Comparison of ENCODE assay signal across 30 cellular contexts in genomic region chr18:13638684-13639083, GRCh38.
"Had no signal": no experiment of that assay in that cellular context is flagged by ENCODE, and none has a peak within 500 bp of the region (broad histone marks: within the 10 kb centered on the region; RNA-seq: fewer than 3 reads in every experiment).

No MANE protein-coding gene starts in this region.

- H3K27me3 Mint-ChIP-seq: activated CD4-positive, alpha-beta T cell treated with anti-CD3 and anti-CD28 coated beads, Interleukin-2, amount 10 ng/mL, durations not matched to agents 24 days and 14 days; activated CD8-positive, alpha-beta T cell treated with anti-CD3 and anti-CD28 coated beads for 36 hours; activated naive CD4-positive, alpha-beta T cell treated with anti-CD3 and anti-CD28 coated beads, Interleukin-2, amount 50 U/mL, for 24 hours; activated naive CD8-positive, alpha-beta T cell treated with anti-CD3 and anti-CD28 coated beads, Interleukin-2, amount 10 ng/mL, durations not matched to agents 7 days and 5 days; activated T-helper 17 cell treated with anti-CD3 and anti-CD28 coated beads, Interleukin-2, amount 50 U/mL, for 72 hours; IgD-negative memory B cell had no signal

- H3K27ac ChIP-seq: body of pancreas, breast epithelium, SJCRH30 had no signal

- H3K27me3 ChIP-seq: body of pancreas, breast epithelium, MG63, SJCRH30 had no signal

- H3K4me3 ChIP-seq: body of pancreas, breast epithelium, MG63, SJCRH30 had no signal

- H3K27ac Mint-ChIP-seq: activated CD4-positive, alpha-beta T cell treated with anti-CD3 and anti-CD28 coated beads, Interleukin-2, amount 10 ng/mL, durations not matched to agents 24 days and 14 days; activated CD8-positive, alpha-beta T cell treated with anti-CD3 and anti-CD28 coated beads for 36 hours; activated naive CD4-positive, alpha-beta T cell treated with anti-CD3 and anti-CD28 coated beads, Interleukin-2, amount 50 U/mL, for 24 hours; activated naive CD8-positive, alpha-beta T cell treated with anti-CD3 and anti-CD28 coated beads, Interleukin-2, amount 10 ng/mL, durations not matched to agents 7 days and 5 days; activated T-cell treated with anti-CD3 and anti-CD28 coated beads, Interleukin-2, amount 50 U/mL, for 72 hours; activated T-helper 17 cell treated with anti-CD3 and anti-CD28 coated beads, Interleukin-2, amount 50 U/mL, for 72 hours; IgD-negative memory B cell; T-helper 1 cell treated with Interleukin-12 subunit alpha and Interleukin-12 subunit beta and Interleukin-4 antibody, amounts not matched to agents 30 μg/mL and 1 μg/mL, for 36 hours; T-helper 2 cell treated with Interferon-gamma antibody and Interleukin-4, amounts not matched to agents 5 μg/mL and 100 μg/mL, for 36 hours had no signal

- H3K9me3 ChIP-seq: body of pancreas, breast epithelium, MG63, SJCRH30, SK-N-SH had no signal

- H3K9me3 Mint-ChIP-seq: activated CD4-positive, alpha-beta T cell treated with anti-CD3 and anti-CD28 coated beads, Interleukin-2, amount 10 ng/mL, durations not matched to agents 24 days and 14 days; activated CD8-positive, alpha-beta T cell treated with anti-CD3 and anti-CD28 coated beads for 36 hours; activated naive CD4-positive, alpha-beta T cell treated with anti-CD3 and anti-CD28 coated beads, Interleukin-2, amount 50 U/mL, for 24 hours; activated T-helper 17 cell treated with anti-CD3 and anti-CD28 coated beads, Interleukin-2, amount 50 U/mL, for 72 hours; T-helper 1 cell treated with Interleukin-12 subunit alpha and Interleukin-12 subunit beta and Interleukin-4 antibody, amounts not matched to agents 30 μg/mL and 1 μg/mL, for 36 hours; T-helper 2 cell treated with Interferon-gamma antibody and Interleukin-4, amounts not matched to agents 5 μg/mL and 100 μg/mL, for 36 hours had no signal

- H3K4me1 Mint-ChIP-seq: activated CD4-positive, alpha-beta T cell treated with anti-CD3 and anti-CD28 coated beads, Interleukin-2, amount 10 ng/mL, durations not matched to agents 24 days and 14 days; activated naive CD4-positive, alpha-beta T cell treated with anti-CD3 and anti-CD28 coated beads, Interleukin-2, amount 50 U/mL, for 24 hours had no signal

- H3K9ac ChIP-seq: SK-N-SH had no signal

- H3K4me2 ChIP-seq: SK-N-SH had no signal

- H3K36me3 ChIP-seq: breast epithelium, MG63, SJCRH30 had no signal

- ATAC-seq: activated CD8-positive, alpha-beta T cell treated with anti-CD3 and anti-CD28 coated beads for 36 hours; activated T-cell treated with anti-CD3 and anti-CD28 coated beads, Interleukin-2, amount 50 U/mL, for 72 hours; activated T-helper 17 cell treated with anti-CD3 and anti-CD28 coated beads, Interleukin-2, amount 50 U/mL, for 72 hours; body of pancreas; Panc1 had no signal

- DNase-seq: activated CD4-positive, alpha-beta T cell treated with anti-CD3 and anti-CD28 coated beads, Interleukin-2, amount 10 ng/mL, durations not matched to agents 24 days and 14 days; activated CD4-positive, alpha-beta T cell treated with anti-CD3 and anti-CD28 coated beads, Interleukin-2, amount 50 U/mL, for 4 hours; activated CD8-positive, alpha-beta T cell treated with anti-CD3 and anti-CD28 coated beads for 36 hours; activated effector memory CD4-positive, alpha-beta T cell treated with anti-CD3 and anti-CD28 coated beads, Interleukin-2, amount 50 U/mL, for 16 hours; activated naive CD4-positive, alpha-beta T cell treated with Interleukin-2 at 50 U/mL for 16 hours; activated naive CD8-positive, alpha-beta T cell treated with anti-CD3 and anti-CD28 coated beads, Interleukin-2, amount 10 ng/mL, durations not matched to agents 7 days and 5 days; activated T-cell treated with anti-CD3 and anti-CD28 coated beads, Interleukin-2, amount 50 U/mL, for 1 hour; activated T-cell treated with anti-CD3 and anti-CD28 coated beads, Interleukin-2, amount 50 U/mL, for 72 hours; body of pancreas; Karpas-422; KBM-7; MG63; NCI-H1048; NCI-H1105 treated with DMSO at 0.1 percent for 48 hours; NCI-H1436; NCI-H1694; NCI-H1930; NCI-H2081 treated with DMSO at 0.1 percent for 48 hours; NCI-H345; NCI-H524 treated with DMSO at 0.1 percent for 48 hours; SHP77; SJCRH30; SK-N-SH had no signal

- H3K4me1 ChIP-seq: body of pancreas, breast epithelium, SJCRH30 had no signal

- H3K4me3 Mint-ChIP-seq: activated CD4-positive, alpha-beta T cell treated with anti-CD3 and anti-CD28 coated beads, Interleukin-2, amount 10 ng/mL, durations not matched to agents 24 days and 14 days; activated CD8-positive, alpha-beta T cell treated with anti-CD3 and anti-CD28 coated beads for 36 hours; activated naive CD4-positive, alpha-beta T cell treated with anti-CD3 and anti-CD28 coated beads, Interleukin-2, amount 50 U/mL, for 24 hours; activated naive CD8-positive, alpha-beta T cell treated with anti-CD3 and anti-CD28 coated beads, Interleukin-2, amount 10 ng/mL, durations not matched to agents 7 days and 5 days; activated T-cell treated with anti-CD3 and anti-CD28 coated beads, Interleukin-2, amount 50 U/mL, for 72 hours; activated T-helper 17 cell treated with anti-CD3 and anti-CD28 coated beads, Interleukin-2, amount 50 U/mL, for 72 hours; IgD-negative memory B cell; T-helper 1 cell treated with Interleukin-12 subunit alpha and Interleukin-12 subunit beta and Interleukin-4 antibody, amounts not matched to agents 30 μg/mL and 1 μg/mL, for 36 hours; T-helper 2 cell treated with Interferon-gamma antibody and Interleukin-4, amounts not matched to agents 5 μg/mL and 100 μg/mL, for 36 hours had no signal
